10 cellular contexts compared by ENCODE assay signal in genomic region chr4:76960014-76960413, GRCh38. TPM values are rescaled to one million over a fixed set of nuclear protein-coding genes. Genes with fewer than 3 reads are reported as not detected.
DNase-seq lines count a peak whose midpoint lies in the region; ATAC-seq and TF ChIP-seq lines count a peak whose summit lies in the region.
"Had no signal": no experiment of that assay in that cellular context is flagged by ENCODE, and none has a peak within 500 bp of the region (broad histone marks: within the 10 kb centered on the region; RNA-seq: fewer than 3 reads in every experiment).

No MANE protein-coding gene starts in this region.

- H3K4me3 Mint-ChIP-seq in neural progenitor cell = no peak overlapping the region

- ATAC-seq in GM18498 (IDR thresholded peaks at IDR 0.05; ENCODE audit: unreplicated experiment) (peak; percentile 90), GM21381 (IDR thresholded peaks at IDR 0.05; ENCODE audit: unreplicated experiment) (peak; percentile 70), HG03175 (IDR thresholded peaks at IDR 0.05; ENCODE audit: unreplicated experiment) (peak; percentile 92)

- no peaks in the 10 kb centered on the region for H3K36me3 ChIP-seq in neural progenitor cell
- H3K36me3 ChIP-seq in H7 (replicated peaks; ENCODE audit: control insufficient read depth, insufficient read depth, low read length) = no peaks in the 10 kb centered on the region

- H3K9ac ChIP-seq in neural progenitor cell = no peak overlapping the region

- H3K27me3 ChIP-seq in neural progenitor cell (no peaks in the 10 kb centered on the region), H7 (ENCODE audit: control insufficient read depth, insufficient read depth, low read length) (no peaks in the 10 kb centered on the region)

- no peaks in the 10 kb centered on the region for H3K9me3 ChIP-seq in neural progenitor cell (ENCODE audit: low read depth)

- H3K79me2 ChIP-seq in neural progenitor cell (ENCODE audit: low read depth) = peaks cover 99% of the 10 kb centered on the region

- peaks cover 52% of the 10 kb centered on the region for H4K20me1 ChIP-seq in neural progenitor cell (ENCODE audit: low read depth)

- H3K4me2 ChIP-seq in neural progenitor cell = no peak overlapping the region

- peaks cover 9% of the 10 kb centered on the region for H3F3A ChIP-seq in neural progenitor cell (ENCODE audit: low read depth)

- H3K4me1 ChIP-seq in neural progenitor cell = peaks cover 3% of the 10 kb centered on the region

- H3K4me3 ChIP-seq in neural progenitor cell (no peak overlapping the region), H7 (ENCODE audit: insufficient read depth, low read depth, low read length) (no peak overlapping the region)

- no peak overlapping the region for H3K27ac ChIP-seq in neural progenitor cell

- H3K9me3 Mint-ChIP-seq in neural progenitor cell = peaks cover 4% of the 10 kb centered on the region

- TF ChIP-seq CTCF in neural progenitor cell (IDR thresholded peaks at IDR 0.05) = no peak

- H3K27ac Mint-ChIP-seq in neural progenitor cell = no peak overlapping the region

- DNase-seq in glomerular visceral epithelial cell (ENCODE audit: extremely low spot score) = peak; percentile 36
- DNase-seq in neural progenitor cell (ENCODE audit: low spot score) = no peak
- no peak for DNase-seq in H7
- DNase-seq in anterior cingulate cortex (lab: John Stamatoyannopoulos, UW) = no peak
- DNase-seq in SHP77 (lab: John Stamatoyannopoulos, UW) = no peak
- DNase-seq: midbrain, NCI-H2081 treated with DMSO at 0.1 percent for 48 hours had no signal

- H3K4me1 Mint-ChIP-seq in neural progenitor cell = peaks cover 21% of the 10 kb centered on the region

- peaks cover 38% of the 10 kb centered on the region for H3K36me3 Mint-ChIP-seq in neural progenitor cell

- no peaks in the 10 kb centered on the region for H3K27me3 Mint-ChIP-seq in neural progenitor cell (ENCODE audit: insufficient read depth, low read depth)

- no peak overlapping the region for H2AFZ ChIP-seq in neural progenitor cell (replicated peaks)

RNA-seq across cellular contexts. Expression of gene SEPTIN11, which starts 10.5 kb away (rescaled TPM):
- 124 and 183 TPM in 2 replicates for total RNA-seq in neural progenitor cell (ENCODE audit: low replicate concordance)
- 63.1 and 64.7 TPM in 2 replicates for total RNA-seq in H7 (2014; rRNA removed; shearing (Covaris generic))
